ENCODE assay signal across 1 cellular context in genomic region chr6:98094696-98095095, GRCh38.
TF ChIP-seq lines count a peak whose summit lies in the region.

No MANE protein-coding gene starts in this region.

TF ChIP-seq in K562, 482 proteins besides CTCF, POLR2A, EP300 and RAD21 (continued from another document):
- no peak for TF ChIP-seq MECOM (CRISPR knock-in tag; IDR thresholded peaks at IDR 0.05)
- no peak for TF ChIP-seq SAFB (IDR thresholded peaks at IDR 0.05; ENCODE audit: borderline replicate concordance, low read depth, low read length)
- no peak for TF ChIP-seq SIX5 (IDR thresholded peaks at IDR 0.05; ENCODE audit: borderline replicate concordance in 1 of 2, insufficient read depth in 1 of 2, low read depth in 1 of 2, low read length in 2 of 2)
- peak; percentile 17; the same call in 1 of the 2 replicates for TF ChIP-seq NFE2L1 (tag; IDR thresholded peaks at IDR 0.05; ENCODE audit: borderline replicate concordance, low read depth)
- TF ChIP-seq NFE2 (IDR thresholded peaks at IDR 0.05; ENCODE audit: low read depth), result 0 out of 2 replicates have a peak, but pooled peaks have one; percentile 7
- no peak for TF ChIP-seq STAT5A (IDR thresholded peaks at IDR 0.05; ENCODE audit: borderline replicate concordance, low read length)
- TF ChIP-seq ZFP1 (CRISPR knock-in tag; IDR thresholded peaks at IDR 0.05), result no peak
- TF ChIP-seq TFAM (CRISPR knock-in tag; conservative IDR thresholded peaks at IDR 0.05), result no peak
- no peak for TF ChIP-seq ZMIZ1 (IDR thresholded peaks at IDR 0.05; ENCODE audit: low read depth in 2 of 2, low read length in 2 of 2)
- no peak for TF ChIP-seq HNRNPL (IDR thresholded peaks at IDR 0.05; ENCODE audit: low read depth, low read length)
- TF ChIP-seq ZNF217 (CRISPR knock-in tag; IDR thresholded peaks at IDR 0.05), result no peak
- TF ChIP-seq FOXA3 (CRISPR knock-in tag; conservative IDR thresholded peaks at IDR 0.05 in 1 of 2, IDR thresholded peaks at IDR 0.05 in 1 of 2), result no peak
- TF ChIP-seq ZBTB5 (IDR thresholded peaks at IDR 0.05), result no peak
- TF ChIP-seq, protein P1, sequence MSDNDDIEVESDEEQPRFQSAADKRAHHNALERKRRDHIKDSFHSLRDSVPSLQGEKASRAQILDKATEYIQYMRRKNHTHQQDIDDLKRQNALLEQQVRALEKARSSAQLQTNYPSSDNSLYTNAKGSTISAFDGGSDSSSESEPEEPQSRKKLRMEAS (CRISPR knock-in tag; IDR thresholded peaks at IDR 0.05), result no peak
- no peak for TF ChIP-seq HNRNPK (IDR thresholded peaks at IDR 0.05; ENCODE audit: low read depth, low read length, poor library complexity, severe bottlenecking)
- TF ChIP-seq TAL1 (IDR thresholded peaks at IDR 0.05), result no peak
- TF ChIP-seq POLR2AphosphoS5 (IDR thresholded peaks at IDR 0.05; ENCODE audit: control insufficient read depth, insufficient read depth, low read depth, low read length), result no peak
- TF ChIP-seq SNAPC5 (CRISPR knock-in tag; IDR thresholded peaks at IDR 0.05), result no peak
- TF ChIP-seq CREB1 (IDR thresholded peaks at IDR 0.05), result no peak
- no peak for TF ChIP-seq CREB1 (CRISPR knock-in tag; IDR thresholded peaks at IDR 0.05)
- TF ChIP-seq MAFG (tag; conservative IDR thresholded peaks at IDR 0.05), result peak; percentile 52; the same call in 1 of the 2 replicates
- TF ChIP-seq MAFF (IDR thresholded peaks at IDR 0.05; ENCODE audit: low read length), result 0 out of 2 replicates have a peak, but pooled peaks have one; percentile 35
- TF ChIP-seq ZNF699 (CRISPR knock-in tag; IDR thresholded peaks at IDR 0.05; ENCODE audit: insufficient replicate concordance), result no peak
- TF ChIP-seq, protein P2, sequence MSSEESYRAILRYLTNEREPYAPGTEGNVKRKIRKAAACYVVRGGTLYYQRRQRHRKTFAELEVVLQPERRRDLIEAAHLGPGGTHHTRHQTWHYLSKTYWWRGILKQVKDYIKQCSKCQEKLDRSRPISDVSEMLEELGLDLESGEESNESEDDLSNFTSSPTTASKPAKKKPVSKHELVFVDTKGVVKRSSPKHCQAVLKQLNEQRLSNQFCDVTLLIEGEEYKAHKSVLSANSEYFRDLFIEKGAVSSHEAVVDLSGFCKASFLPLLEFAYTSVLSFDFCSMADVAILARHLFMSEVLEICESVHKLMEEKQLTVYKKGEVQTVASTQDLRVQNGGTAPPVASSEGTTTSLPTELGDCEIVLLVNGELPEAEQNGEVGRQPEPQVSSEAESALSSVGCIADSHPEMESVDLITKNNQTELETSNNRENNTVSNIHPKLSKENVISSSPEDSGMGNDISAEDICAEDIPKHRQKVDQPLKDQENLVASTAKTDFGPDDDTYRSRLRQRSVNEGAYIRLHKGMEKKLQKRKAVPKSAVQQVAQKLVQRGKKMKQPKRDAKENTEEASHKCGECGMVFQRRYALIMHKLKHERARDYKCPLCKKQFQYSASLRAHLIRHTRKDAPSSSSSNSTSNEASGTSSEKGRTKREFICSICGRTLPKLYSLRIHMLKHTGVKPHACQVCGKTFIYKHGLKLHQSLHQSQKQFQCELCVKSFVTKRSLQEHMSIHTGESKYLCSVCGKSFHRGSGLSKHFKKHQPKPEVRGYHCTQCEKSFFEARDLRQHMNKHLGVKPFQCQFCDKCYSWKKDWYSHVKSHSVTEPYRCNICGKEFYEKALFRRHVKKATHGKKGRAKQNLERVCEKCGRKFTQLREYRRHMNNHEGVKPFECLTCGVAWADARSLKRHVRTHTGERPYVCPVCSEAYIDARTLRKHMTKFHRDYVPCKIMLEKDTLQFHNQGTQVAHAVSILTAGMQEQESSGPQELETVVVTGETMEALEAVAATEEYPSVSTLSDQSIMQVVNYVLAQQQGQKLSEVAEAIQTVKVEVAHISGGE (CRISPR knock-in tag; IDR thresholded peaks at IDR 0.05), result no peak
- TF ChIP-seq ESRRA (IDR thresholded peaks at IDR 0.05; ENCODE audit: borderline replicate concordance, low read depth), result no peak
- no peak for TF ChIP-seq ZNF146 (CRISPR knock-in tag; IDR thresholded peaks at IDR 0.05; ENCODE audit: unreplicated experiment)
